In genomic region chr17:41524261-41524660, GRCh38 we compare ENCODE assay signal across 1 cellular context.
A peak's percentile ranks its signal among the peaks of the same experiment; 100 is the strongest.
TF ChIP-seq lines count a peak whose summit lies in the region.

No MANE protein-coding gene starts in this region.

TF ChIP-seq in K562, 482 proteins besides CTCF, POLR2A, EP300 and RAD21:
- TF ChIP-seq ZNF75A (CRISPR knock-in tag; IDR thresholded peaks at IDR 0.05) (no peak), PKNOX1 (IDR thresholded peaks at IDR 0.05) (peak; percentile 13; the same call in 1 of the 2 replicates), RBFOX2 (IDR thresholded peaks at IDR 0.05; ENCODE audit: low read depth, low read length) (0 out of 2 replicates have a peak, but pooled peaks have one; percentile 5)
